37 cellular contexts compared by ENCODE assay signal in the genomic region with DNA sequence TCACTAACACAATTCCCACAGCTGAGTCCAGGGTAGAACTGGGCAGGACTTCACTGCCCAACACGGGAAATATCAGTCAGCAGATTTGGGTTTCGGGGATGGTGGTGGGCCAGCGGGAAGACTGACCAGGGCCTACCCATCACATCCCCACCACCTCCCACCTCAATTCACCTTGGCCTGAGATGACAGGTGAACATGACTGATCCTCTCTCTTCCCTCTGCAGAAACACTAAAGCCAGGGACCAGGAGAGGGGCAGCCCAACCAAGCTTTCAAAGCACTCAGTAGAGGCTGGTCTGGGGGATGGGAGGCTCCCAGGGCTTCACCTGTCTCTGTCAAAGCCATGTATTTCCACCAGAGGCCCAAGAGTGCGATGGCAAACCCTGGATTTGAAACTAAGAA. TPM values are rescaled to one million over a fixed set of nuclear protein-coding genes. Genes with fewer than 3 reads are reported as not detected.
"Had no signal": no experiment of that assay in that cellular context is flagged by ENCODE, and none has a peak within 500 bp of the region (broad histone marks: within the 10 kb centered on the region; RNA-seq: fewer than 3 reads in every experiment).

No MANE protein-coding gene starts in this region.

- DNase-seq: activated CD4-positive, alpha-beta memory T cell treated with anti-CD3 and anti-CD28 coated beads for 36 hours; activated CD4-positive, alpha-beta T cell treated with anti-CD3 and anti-CD28 coated beads for 36 hours; activated CD4-positive, alpha-beta T cell treated with anti-CD3 and anti-CD28 coated beads, Interleukin-2, amount 10 ng/mL, durations not matched to agents 24 days and 14 days; activated CD4-positive, CD25-positive, alpha-beta regulatory T cell; activated CD4-positive, CD25-positive, alpha-beta regulatory T cell treated with anti-CD3 and anti-CD28 coated beads, Interleukin-2, amount 50 U/mL, for 72 hours; activated CD8-positive, alpha-beta memory T cell treated with anti-CD3 and anti-CD28 coated beads, Interleukin-2, amount 10 ng/mL, durations not matched to agents 7 days and 5 days; activated CD8-positive, alpha-beta memory T cell treated with anti-CD3 and anti-CD28 coated beads, Interleukin-2, amount 50 U/mL, for 4 hours; activated CD8-positive, alpha-beta T cell treated with anti-CD3 and anti-CD28 coated beads, Interleukin-2, amount 10 ng/mL, durations not matched to agents 7 days and 5 days; activated gamma-delta T cell; activated naive CD4-positive, alpha-beta T cell; activated naive CD4-positive, alpha-beta T cell treated with anti-CD3 and anti-CD28 coated beads, Interleukin-2, amount 10 ng/mL, durations not matched to agents 7 days and 5 days; activated naive CD8-positive, alpha-beta T cell treated with anti-CD3 and anti-CD28 coated beads, Interleukin-2, amount 10 ng/mL, durations not matched to agents 7 days and 5 days; activated T-cell treated with anti-CD3 and anti-CD28 coated beads, Interleukin-2, amount 50 U/mL, for 1 hour; activated T-cell treated with anti-CD3 and anti-CD28 coated beads, Interleukin-2, amount 50 U/mL, for 48 hours; amniotic stem cell; anterior cingulate cortex; central memory CD4-positive, alpha-beta T cell; cerebellar nuclear complex; colonic mucosa; effector CD8-positive, alpha-beta T cell; esophagus squamous epithelium; foreskin melanocyte; T-helper 1 cell; T-helper 17 cell had no signal

- H3K27ac ChIP-seq: cardiac muscle cell, colonic mucosa, epithelial cell of prostate, esophagus squamous epithelium, gastroesophageal sphincter had no signal

- H3K36me3 ChIP-seq: cardiac muscle cell, colonic mucosa, esophagus squamous epithelium, gastroesophageal sphincter had no signal

- H3K4me1 ChIP-seq: colonic mucosa, esophagus squamous epithelium had no signal

- H3K4me1 Mint-ChIP-seq: activated CD4-positive, alpha-beta T cell treated with anti-CD3 and anti-CD28 coated beads for 36 hours; activated CD4-positive, alpha-beta T cell treated with anti-CD3 and anti-CD28 coated beads, Interleukin-2, amount 10 ng/mL, durations not matched to agents 24 days and 14 days; activated CD8-positive, alpha-beta memory T cell treated with anti-CD3 and anti-CD28 coated beads, Interleukin-2, amount 10 ng/mL, durations not matched to agents 7 days and 5 days; activated naive CD4-positive, alpha-beta T cell treated with anti-CD3 and anti-CD28 coated beads, Interleukin-2, amount 10 ng/mL, durations not matched to agents 7 days and 5 days; activated naive CD8-positive, alpha-beta T cell treated with anti-CD3 and anti-CD28 coated beads, Interleukin-2, amount 10 ng/mL, durations not matched to agents 7 days and 5 days; T-helper 17 cell had no signal

- H3K4me3 ChIP-seq: cardiac muscle cell, colonic mucosa, esophagus squamous epithelium, gastroesophageal sphincter had no signal

- H3K4me3 Mint-ChIP-seq: activated CD4-positive, alpha-beta memory T cell treated with anti-CD3 and anti-CD28 coated beads for 36 hours; activated CD4-positive, alpha-beta T cell treated with anti-CD3 and anti-CD28 coated beads for 36 hours; activated CD4-positive, alpha-beta T cell treated with anti-CD3 and anti-CD28 coated beads, Interleukin-2, amount 10 ng/mL, durations not matched to agents 24 days and 14 days; activated CD8-positive, alpha-beta memory T cell treated with anti-CD3 and anti-CD28 coated beads, Interleukin-2, amount 10 ng/mL, durations not matched to agents 7 days and 5 days; activated CD8-positive, alpha-beta T cell treated with anti-CD3 and anti-CD28 coated beads, Interleukin-2, amount 10 ng/mL, durations not matched to agents 7 days and 5 days; activated naive CD4-positive, alpha-beta T cell treated with anti-CD3 and anti-CD28 coated beads, Interleukin-2, amount 10 ng/mL, durations not matched to agents 7 days and 5 days; activated naive CD8-positive, alpha-beta T cell treated with anti-CD3 and anti-CD28 coated beads, Interleukin-2, amount 10 ng/mL, durations not matched to agents 7 days and 5 days; activated T-helper 1 cell treated with anti-CD3 and anti-CD28 coated beads, Interleukin-12 subunit alpha, Interleukin-12 subunit beta, Interleukin-2, Interleukin-4 antibody, amounts not matched to agents 30 ng/mL and 10 ng/mL and 1 ng/mL, durations not matched to agents 14 hours and 24 hours and 36 hours; T-helper 17 cell had no signal

- H3K9me3 Mint-ChIP-seq: activated CD4-positive, alpha-beta memory T cell treated with anti-CD3 and anti-CD28 coated beads for 36 hours; activated CD4-positive, alpha-beta T cell treated with anti-CD3 and anti-CD28 coated beads, Interleukin-2, amount 10 ng/mL, durations not matched to agents 24 days and 14 days; activated naive CD4-positive, alpha-beta T cell treated with anti-CD3 and anti-CD28 coated beads, Interleukin-2, amount 10 ng/mL, durations not matched to agents 7 days and 5 days; activated naive CD8-positive, alpha-beta T cell treated with anti-CD3 and anti-CD28 coated beads, Interleukin-2, amount 10 ng/mL, durations not matched to agents 7 days and 5 days; activated T-helper 1 cell treated with anti-CD3 and anti-CD28 coated beads, Interleukin-12 subunit alpha, Interleukin-12 subunit beta, Interleukin-2, Interleukin-4 antibody, amounts not matched to agents 30 ng/mL and 10 ng/mL and 1 ng/mL, durations not matched to agents 14 hours and 24 hours and 36 hours had no signal

- H3K36me3 Mint-ChIP-seq: activated CD4-positive, alpha-beta memory T cell treated with anti-CD3 and anti-CD28 coated beads for 36 hours; activated CD8-positive, alpha-beta memory T cell treated with anti-CD3 and anti-CD28 coated beads, Interleukin-2, amount 10 ng/mL, durations not matched to agents 7 days and 5 days; activated naive CD4-positive, alpha-beta T cell treated with anti-CD3 and anti-CD28 coated beads, Interleukin-2, amount 10 ng/mL, durations not matched to agents 7 days and 5 days; activated naive CD4-positive, alpha-beta T cell treated with anti-CD3 and anti-CD28 coated beads, Interleukin-2, amount 50 U/mL, for 72 hours; activated naive CD8-positive, alpha-beta T cell treated with anti-CD3 and anti-CD28 coated beads, Interleukin-2, amount 10 ng/mL, durations not matched to agents 7 days and 5 days had no signal

- H3K27ac Mint-ChIP-seq: activated CD4-positive, alpha-beta memory T cell treated with anti-CD3 and anti-CD28 coated beads for 36 hours; activated CD4-positive, alpha-beta T cell treated with anti-CD3 and anti-CD28 coated beads for 36 hours; activated CD4-positive, alpha-beta T cell treated with anti-CD3 and anti-CD28 coated beads, Interleukin-2, amount 10 ng/mL, durations not matched to agents 24 days and 14 days; activated CD8-positive, alpha-beta memory T cell treated with anti-CD3 and anti-CD28 coated beads, Interleukin-2, amount 10 ng/mL, durations not matched to agents 7 days and 5 days; activated CD8-positive, alpha-beta T cell treated with anti-CD3 and anti-CD28 coated beads, Interleukin-2, amount 10 ng/mL, durations not matched to agents 7 days and 5 days; activated naive CD4-positive, alpha-beta T cell treated with anti-CD3 and anti-CD28 coated beads, Interleukin-2, amount 10 ng/mL, durations not matched to agents 7 days and 5 days; activated naive CD8-positive, alpha-beta T cell treated with anti-CD3 and anti-CD28 coated beads, Interleukin-2, amount 10 ng/mL, durations not matched to agents 7 days and 5 days; activated T-helper 1 cell treated with anti-CD3 and anti-CD28 coated beads, Interleukin-12 subunit alpha, Interleukin-12 subunit beta, Interleukin-2, Interleukin-4 antibody, amounts not matched to agents 30 ng/mL and 10 ng/mL and 1 ng/mL, durations not matched to agents 14 hours and 24 hours and 36 hours; T-helper 17 cell had no signal

- H3K27me3 ChIP-seq: cardiac muscle cell, colonic mucosa had no signal

- H3K9me3 ChIP-seq: colonic mucosa, esophagus squamous epithelium, gastroesophageal sphincter had no signal

- H3K27me3 Mint-ChIP-seq: activated CD4-positive, alpha-beta memory T cell treated with anti-CD3 and anti-CD28 coated beads for 36 hours; activated CD4-positive, alpha-beta T cell treated with anti-CD3 and anti-CD28 coated beads, Interleukin-2, amount 10 ng/mL, durations not matched to agents 24 days and 14 days; activated CD8-positive, alpha-beta memory T cell treated with anti-CD3 and anti-CD28 coated beads, Interleukin-2, amount 10 ng/mL, durations not matched to agents 7 days and 5 days; activated naive CD4-positive, alpha-beta T cell treated with anti-CD3 and anti-CD28 coated beads, Interleukin-2, amount 10 ng/mL, durations not matched to agents 7 days and 5 days; activated naive CD8-positive, alpha-beta T cell treated with anti-CD3 and anti-CD28 coated beads, Interleukin-2, amount 10 ng/mL, durations not matched to agents 7 days and 5 days had no signal

RNA-seq across cellular contexts. Expression of gene SERPINA5, which starts 2.3 kb away (rescaled TPM):
- total RNA-seq: activated CD4-positive, alpha-beta memory T cell treated with anti-CD3 and anti-CD28 coated beads for 36 hours; activated CD4-positive, alpha-beta T cell treated with anti-CD3 and anti-CD28 coated beads for 36 hours; activated CD4-positive, alpha-beta T cell treated with anti-CD3 and anti-CD28 coated beads, Interleukin-2, amount 10 ng/mL, durations not matched to agents 24 days and 14 days; activated CD8-positive, alpha-beta memory T cell treated with anti-CD3 and anti-CD28 coated beads for 36 hours; activated CD8-positive, alpha-beta memory T cell treated with anti-CD3 and anti-CD28 coated beads, Interleukin-2, amount 10 ng/mL, durations not matched to agents 7 days and 5 days; activated CD8-positive, alpha-beta T cell treated with anti-CD3 and anti-CD28 coated beads, Interleukin-2, amount 10 ng/mL, durations not matched to agents 7 days and 5 days; activated naive CD4-positive, alpha-beta T cell treated with anti-CD3 and anti-CD28 coated beads, Interleukin-2, amount 50 U/mL, for 72 hours; activated naive CD8-positive, alpha-beta T cell treated with anti-CD3 and anti-CD28 coated beads, Interleukin-2, amount 10 ng/mL, durations not matched to agents 7 days and 5 days; activated T-helper 1 cell treated with anti-CD3 and anti-CD28 coated beads, Interleukin-12 subunit alpha, Interleukin-12 subunit beta, Interleukin-2, Interleukin-4 antibody, amounts not matched to agents 30 ng/mL and 10 ng/mL and 1 ng/mL, durations not matched to agents 14 hours and 24 hours and 36 hours; cardiac muscle cell; endothelial cell of umbilical vein; fibroblast of lung; fibroblast of villous mesenchyme; T-helper 17 cell had no signal
- polyA plus RNA-seq: cardiac muscle cell, fibroblast of lung had no signal

RNA-seq across cellular contexts. Expression of gene SERPINA4, which starts 22.3 kb away (rescaled TPM):
- total RNA-seq: activated CD4-positive, alpha-beta memory T cell treated with anti-CD3 and anti-CD28 coated beads for 36 hours; activated CD4-positive, alpha-beta T cell treated with anti-CD3 and anti-CD28 coated beads for 36 hours; activated CD4-positive, alpha-beta T cell treated with anti-CD3 and anti-CD28 coated beads, Interleukin-2, amount 10 ng/mL, durations not matched to agents 24 days and 14 days; activated CD8-positive, alpha-beta memory T cell treated with anti-CD3 and anti-CD28 coated beads for 36 hours; activated CD8-positive, alpha-beta memory T cell treated with anti-CD3 and anti-CD28 coated beads, Interleukin-2, amount 10 ng/mL, durations not matched to agents 7 days and 5 days; activated CD8-positive, alpha-beta T cell treated with anti-CD3 and anti-CD28 coated beads, Interleukin-2, amount 10 ng/mL, durations not matched to agents 7 days and 5 days; activated naive CD4-positive, alpha-beta T cell treated with anti-CD3 and anti-CD28 coated beads, Interleukin-2, amount 50 U/mL, for 72 hours; activated naive CD8-positive, alpha-beta T cell treated with anti-CD3 and anti-CD28 coated beads, Interleukin-2, amount 10 ng/mL, durations not matched to agents 7 days and 5 days; activated T-helper 1 cell treated with anti-CD3 and anti-CD28 coated beads, Interleukin-12 subunit alpha, Interleukin-12 subunit beta, Interleukin-2, Interleukin-4 antibody, amounts not matched to agents 30 ng/mL and 10 ng/mL and 1 ng/mL, durations not matched to agents 14 hours and 24 hours and 36 hours; astrocyte; cardiac muscle cell; dermis microvascular lymphatic vessel endothelial cell; endothelial cell of umbilical vein; esophagus squamous epithelium; fibroblast of lung; fibroblast of villous mesenchyme; gastroesophageal sphincter; glomerular endothelial cell; T-helper 17 cell had no signal
- polyA plus RNA-seq: cardiac muscle cell, endothelial cell of umbilical vein, esophagus, fibroblast of lung had no signal

RNA-seq across cellular contexts. Expression of gene SERPINA3, which starts 28.6 kb away (rescaled TPM):
- total RNA-seq: activated CD4-positive, alpha-beta memory T cell treated with anti-CD3 and anti-CD28 coated beads for 36 hours; activated CD4-positive, alpha-beta T cell treated with anti-CD3 and anti-CD28 coated beads for 36 hours; activated CD4-positive, alpha-beta T cell treated with anti-CD3 and anti-CD28 coated beads, Interleukin-2, amount 10 ng/mL, durations not matched to agents 24 days and 14 days; activated CD8-positive, alpha-beta memory T cell treated with anti-CD3 and anti-CD28 coated beads for 36 hours; activated CD8-positive, alpha-beta memory T cell treated with anti-CD3 and anti-CD28 coated beads, Interleukin-2, amount 10 ng/mL, durations not matched to agents 7 days and 5 days; activated CD8-positive, alpha-beta T cell treated with anti-CD3 and anti-CD28 coated beads, Interleukin-2, amount 10 ng/mL, durations not matched to agents 7 days and 5 days; activated naive CD4-positive, alpha-beta T cell treated with anti-CD3 and anti-CD28 coated beads, Interleukin-2, amount 50 U/mL, for 72 hours; activated naive CD8-positive, alpha-beta T cell treated with anti-CD3 and anti-CD28 coated beads, Interleukin-2, amount 10 ng/mL, durations not matched to agents 7 days and 5 days; activated T-helper 1 cell treated with anti-CD3 and anti-CD28 coated beads, Interleukin-12 subunit alpha, Interleukin-12 subunit beta, Interleukin-2, Interleukin-4 antibody, amounts not matched to agents 30 ng/mL and 10 ng/mL and 1 ng/mL, durations not matched to agents 14 hours and 24 hours and 36 hours; cardiac muscle cell; endothelial cell of umbilical vein; fibroblast of villous mesenchyme; T-helper 17 cell had no signal
- polyA plus RNA-seq: endothelial cell of umbilical vein had no signal
